Comparison of ENCODE assay signal across 11 cellular contexts in the genomic region with DNA sequence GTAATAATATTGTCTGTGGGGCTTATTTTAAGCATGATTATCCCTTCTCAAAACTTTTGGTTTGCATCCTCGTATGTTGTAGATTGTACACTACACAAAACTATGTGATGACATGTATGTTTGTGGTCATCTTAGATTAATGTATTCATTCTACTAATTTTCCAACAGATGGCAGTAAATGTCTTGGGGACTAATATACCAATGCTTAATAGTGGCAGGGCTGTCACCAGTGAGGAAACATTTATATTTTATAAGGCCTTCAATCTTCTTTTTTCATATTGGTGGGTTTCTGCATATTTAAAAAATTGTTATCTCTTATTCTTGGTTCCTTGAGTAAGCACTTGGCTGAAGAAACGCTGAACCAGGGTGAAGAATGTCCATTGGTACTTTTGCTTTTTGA.
DNase-seq lines count a peak whose midpoint lies in the region; ATAC-seq and TF ChIP-seq lines count a peak whose summit lies in the region.
"Had no signal": no experiment of that assay in that cellular context is flagged by ENCODE, and none has a peak within 500 bp of the region (broad histone marks: within the 10 kb centered on the region; RNA-seq: fewer than 3 reads in every experiment).

No MANE protein-coding gene starts in this region.

- no peak overlapping the region for H2AFZ ChIP-seq in mammary epithelial cell (ENCODE audit: low read depth, low read length)

- peaks cover 2% of the 10 kb centered on the region for H3K36me3 Mint-ChIP-seq in neural crest cell (ENCODE audit: low read depth)
- H3K36me3 Mint-ChIP-seq: activated naive CD8-positive, alpha-beta T cell treated with anti-CD3 and anti-CD28 coated beads for 36 hours had no signal

- intact Hi-C loops in mammary epithelial cell (cut with micrococcal nuclease), result loop anchor here (1.0 kb wide), 2 partner anchors 74 to 429 kb away; no protein-coding TSS in a partner anchor

- in situ Hi-C loops in mammary epithelial cell (cut with MboI; ENCODE audit: low sequenced_read_pairs in 2 of 2), result loop anchor here in 1 of 2 donors (25.0 kb wide), 1 partner anchor 95 kb away; no protein-coding TSS in a partner anchor
- in situ Hi-C loops in brain microvascular endothelial cell (cut with HindIII; ENCODE audit: low pct_ligation_motif_present, low sequenced_read_pairs), result no loop called here

- H3K9me3 ChIP-seq in mammary epithelial cell (replicated peaks; ENCODE audit: insufficient read depth, low read length), result no peaks in the 10 kb centered on the region

- no peaks in the 10 kb centered on the region for H3K79me2 ChIP-seq in mammary epithelial cell (ENCODE audit: insufficient read depth, low read length)

- TF ChIP-seq CTCF in mammary epithelial cell (conservative IDR thresholded peaks at IDR 0.05 in 1 of 2, IDR thresholded peaks at IDR 0.05 in 1 of 2; ENCODE audit: extremely low read depth in 1 of 2, insufficient read depth in 1 of 2, low read depth in 1 of 2, low read length in 2 of 2), result peak; percentile 24 to 52
- TF ChIP-seq CTCF in neural crest cell (conservative IDR thresholded peaks at IDR 0.05), result peak; percentile 51
- no peak for TF ChIP-seq CTCF in brain microvascular endothelial cell (IDR thresholded peaks at IDR 0.05; ENCODE audit: low read depth, low read length, missing control alignments)

- BruUV-seq in mammary epithelial cell (replicated peaks; lab: Mats Ljungman, UMichigan), result no TSS peak

- no peak overlapping the region for H3K9ac ChIP-seq in mammary epithelial cell (ENCODE audit: insufficient read depth, low read length)

- H3K36me3 ChIP-seq in mammary epithelial cell (ENCODE audit: insufficient read depth, low read length) (no peaks in the 10 kb centered on the region), brain microvascular endothelial cell (replicated peaks) (no peaks in the 10 kb centered on the region)
- H3K36me3 ChIP-seq: sigmoid colon had no signal

- H3K9me3 Mint-ChIP-seq in neural crest cell, result peaks cover 8% of the 10 kb centered on the region

- H3K4me3 ChIP-seq in mammary epithelial cell (replicated peaks in 1 of 3; ENCODE audit: insufficient read depth in 1 of 3, low read depth in 2 of 3, low read length in 3 of 3) (no peak overlapping the region), brain microvascular endothelial cell (ENCODE audit: low read depth, low read length) (no peak overlapping the region)
- H3K4me3 ChIP-seq: sigmoid colon had no signal

- no peaks in the 10 kb centered on the region for H3K4me1 ChIP-seq in mammary epithelial cell (ENCODE audit: insufficient read depth, low read length)
- H3K4me1 ChIP-seq: sigmoid colon had no signal

- no peaks in the 10 kb centered on the region for H3K27me3 Mint-ChIP-seq in neural crest cell (ENCODE audit: low read depth)
- H3K27me3 Mint-ChIP-seq: activated naive CD8-positive, alpha-beta T cell treated with anti-CD3 and anti-CD28 coated beads for 36 hours had no signal

- dilution Hi-C loops in mammary epithelial cell (cut with HindIII; ENCODE audit: low sequenced_read_pairs), result no loop called here

- H3K4me2 ChIP-seq in mammary epithelial cell (ENCODE audit: insufficient read depth, low read depth, low read length), result no peak overlapping the region

- ATAC-seq in GM18868 (IDR thresholded peaks at IDR 0.05; ENCODE audit: unreplicated experiment), result peak; percentile 41
- no peak for ATAC-seq in GM21515 (IDR thresholded peaks at IDR 0.05; ENCODE audit: unreplicated experiment)

- no peaks in the 10 kb centered on the region for H3K27me3 ChIP-seq in mammary epithelial cell (ENCODE audit: insufficient read depth, low read length)
- no peaks in the 10 kb centered on the region for H3K27me3 ChIP-seq in brain microvascular endothelial cell (replicated peaks)
- H3K27me3 ChIP-seq: sigmoid colon had no signal

- H3K4me3 Mint-ChIP-seq in neural crest cell, result no peak overlapping the region
- H3K4me3 Mint-ChIP-seq: activated naive CD8-positive, alpha-beta T cell treated with anti-CD3 and anti-CD28 coated beads for 36 hours had no signal

- H4K20me1 ChIP-seq in mammary epithelial cell (ENCODE audit: insufficient read depth, low read length), result no peaks in the 10 kb centered on the region

- CTCF ChIA-PET in mammary epithelial cell (lab: Charles Lee; ENCODE audit: low non-redundant PET), result interaction anchor here (0.7 kb wide), 1 partner anchor 39 kb away, joined by 5 read pairs; no protein-coding TSS in a partner anchor

- no peak overlapping the region for H3K27ac Mint-ChIP-seq in neural crest cell (ENCODE audit: unreplicated experiment)
- H3K27ac Mint-ChIP-seq: activated naive CD8-positive, alpha-beta T cell treated with anti-CD3 and anti-CD28 coated beads for 36 hours had no signal

- DNase-seq in NCI-H1417 (lab: John Stamatoyannopoulos, UW) (peak in 2 of 3 experiments; percentile 15 to 69), mammary epithelial cell (peak; percentile 4), neural crest cell (ENCODE audit: low read depth, low spot score) (no peak), brain microvascular endothelial cell (no peak)
- DNase-seq in stimulated activated CD4-positive, alpha-beta T cell treated with anti-CD3 and anti-CD28 coated beads, Interleukin-2, amount 100 ng/mL, for 48 hours, result no peak
- DNase-seq: activated CD4-positive, CD25-positive, alpha-beta regulatory T cell; activated naive CD8-positive, alpha-beta T cell treated with anti-CD3 and anti-CD28 coated beads for 36 hours; NCI-H187; sigmoid colon had no signal

- 3% methylated on average over 2 of the region's 2 CpGs for WGBS in mammary epithelial cell (ENCODE audit: low coverage, missing lambda C conversion rate)

- H3K27ac ChIP-seq in mammary epithelial cell (ENCODE audit: insufficient read depth, low read depth, low read length), result no peak overlapping the region
- H3K27ac ChIP-seq in brain microvascular endothelial cell, result no peak overlapping the region
- H3K27ac ChIP-seq: sigmoid colon had no signal

- peaks cover 4% of the 10 kb centered on the region for H3K4me1 Mint-ChIP-seq in neural crest cell
- H3K4me1 Mint-ChIP-seq: activated naive CD8-positive, alpha-beta T cell treated with anti-CD3 and anti-CD28 coated beads for 36 hours had no signal

Comparison
In these comparisons a context has a peak if more than half of its experiments do, and no peak if none do; other contexts are left out.
1. DNase-seq: peak in NCI-H1417 (2 of 3) and mammary epithelial cell (single experiment); none in neural crest cell (single experiment), brain microvascular endothelial cell (single experiment) and stimulated activated CD4-positive, alpha-beta T cell treated with anti-CD3 and anti-CD28 coated beads, Interleukin-2, amount 100 ng/mL, for 48 hours (0 of 2).